ENCODE assay signal across 27 cellular contexts in genomic region chr2:134344954-134345697, GRCh38.
"Had no signal": no experiment of that assay in that cellular context is flagged by ENCODE, and none has a peak within 500 bp of the region (broad histone marks: within the 10 kb centered on the region; RNA-seq: fewer than 3 reads in every experiment).

No MANE protein-coding gene starts in this region.

- H3K4me3 ChIP-seq: hepatocyte, left ventricle myocardium inferior, lung, pancreas, prostate gland, skin epidermis, suprapubic skin, thoracic aorta, tibial artery, upper lobe of right lung had no signal

- DNase-seq: islet precursor cell; left ventricle myocardium inferior; mesendoderm; naive thymus-derived CD4-positive, alpha-beta T cell; pancreas; posterior cingulate gyrus; retina; right cardiac atrium; stimulated activated CD4-positive, alpha-beta T cell treated with anti-CD3 and anti-CD28 coated beads, Interleukin-12 subunit alpha, Interleukin-12 subunit beta, amount 100 ng/mL, for 4 hours; stimulated activated CD4-positive, alpha-beta T cell treated with anti-CD3 and anti-CD28 coated beads, Interleukin-15, amount 100 ng/mL, for 24 hours; stimulated activated CD4-positive, alpha-beta T cell treated with anti-CD3 and anti-CD28 coated beads, Interleukin-2, amount 100 ng/mL, for 24 hours; stimulated activated CD4-positive, alpha-beta T cell treated with anti-CD3 and anti-CD28 coated beads, Interleukin-4, amount 100 ng/mL, for 1 hour; stimulated activated naive CD4-positive, alpha-beta T cell; tibial artery; trophoblast cell; upper lobe of right lung had no signal

- ATAC-seq: naive thymus-derived CD4-positive, alpha-beta T cell; natural killer cell treated with Interleukin-12 subunit alpha and Interleukin-12 subunit beta and Interleukin-15 and Interleukin-18, amount 100 ng/mL, for 72 hours; pancreas; right cardiac atrium; sciatic nerve; upper lobe of right lung had no signal

- H3K4me3 Mint-ChIP-seq: mesothelial cell of epicardium; naive thymus-derived CD4-positive, alpha-beta T cell; natural killer cell treated with Interleukin-12 subunit alpha and Interleukin-12 subunit beta and Interleukin-15 and Interleukin-18, amount 100 ng/mL, for 72 hours; stimulated activated naive CD8-positive, alpha-beta T cell treated with anti-CD3 and anti-CD28 coated beads, Interleukin-15, Interleukin-2, amounts not matched to agents 100 ng/mL and 50 ng/mL, for 24 hours had no signal

- H3K27ac Mint-ChIP-seq: mesothelial cell of epicardium; naive thymus-derived CD4-positive, alpha-beta T cell; natural killer cell treated with Interleukin-12 subunit alpha and Interleukin-12 subunit beta and Interleukin-15 and Interleukin-18, amount 100 ng/mL, for 72 hours; stimulated activated naive CD8-positive, alpha-beta T cell treated with anti-CD3 and anti-CD28 coated beads, Interleukin-15, Interleukin-2, amounts not matched to agents 100 ng/mL and 50 ng/mL, for 24 hours had no signal

- H3K79me2 ChIP-seq: hepatocyte had no signal

- H2AFZ ChIP-seq: hepatocyte had no signal

- FAIRE-seq: pancreas, urothelium cell line had no signal

- H3K27me3 Mint-ChIP-seq: naive thymus-derived CD4-positive, alpha-beta T cell; natural killer cell treated with Interleukin-12 subunit alpha and Interleukin-12 subunit beta and Interleukin-15 and Interleukin-18, amount 100 ng/mL, for 72 hours; stimulated activated naive CD8-positive, alpha-beta T cell treated with anti-CD3 and anti-CD28 coated beads, Interleukin-15, Interleukin-2, amounts not matched to agents 100 ng/mL and 50 ng/mL, for 24 hours had no signal

- H3K9me3 ChIP-seq: left ventricle myocardium inferior, pancreas, prostate gland, suprapubic skin, thoracic aorta, tibial artery, upper lobe of right lung had no signal

- H3K9me3 Mint-ChIP-seq: mesothelial cell of epicardium; natural killer cell treated with Interleukin-12 subunit alpha and Interleukin-12 subunit beta and Interleukin-15 and Interleukin-18, amount 100 ng/mL, for 72 hours; stimulated activated naive CD8-positive, alpha-beta T cell treated with anti-CD3 and anti-CD28 coated beads, Interleukin-15, Interleukin-2, amounts not matched to agents 100 ng/mL and 50 ng/mL, for 24 hours had no signal

- H3K36me3 ChIP-seq: pancreas, prostate gland, thoracic aorta, upper lobe of right lung had no signal

- H3K27me3 ChIP-seq: hepatocyte, pancreas, suprapubic skin, tibial artery, upper lobe of right lung had no signal

- H3K4me2 ChIP-seq: hepatocyte had no signal

- H3K27ac ChIP-seq: hepatocyte, left ventricle myocardium inferior, pancreas, prostate gland, skin epidermis, suprapubic skin, thoracic aorta, tibial artery, upper lobe of right lung had no signal

- H3K4me1 ChIP-seq: pancreas, prostate gland, suprapubic skin, upper lobe of right lung had no signal
